ENCODE assay signal across 26 cellular contexts in genomic region chr10:3616880-3617279, GRCh38.
"Had no signal": no experiment of that assay in that cellular context is flagged by ENCODE, and none has a peak within 500 bp of the region (broad histone marks: within the 10 kb centered on the region; RNA-seq: fewer than 3 reads in every experiment).

No MANE protein-coding gene starts in this region.

- H3K27ac Mint-ChIP-seq: activated CD4-positive, alpha-beta memory T cell treated with anti-CD3 and anti-CD28 coated beads for 36 hours; activated CD4-positive, alpha-beta T cell treated with anti-CD3 and anti-CD28 coated beads for 36 hours; activated CD4-positive, alpha-beta T cell treated with anti-CD3 and anti-CD28 coated beads, Interleukin-2, amount 10 ng/mL, durations not matched to agents 24 days and 14 days; activated naive CD4-positive, alpha-beta T cell treated with anti-CD3 and anti-CD28 coated beads, Interleukin-2, amount 10 ng/mL, durations not matched to agents 7 days and 5 days; activated naive CD4-positive, alpha-beta T cell treated with anti-CD3 and anti-CD28 coated beads, Interleukin-2, amount 50 U/mL, for 72 hours; activated naive CD8-positive, alpha-beta T cell treated with anti-CD3 and anti-CD28 coated beads, Interleukin-2, amount 10 ng/mL, durations not matched to agents 7 days and 5 days; activated T-cell treated with anti-CD3 and anti-CD28 coated beads, Interleukin-2, amount 50 U/mL, for 24 hours; activated T-cell treated with anti-CD3 and anti-CD28 coated beads, Interleukin-2, amount 50 U/mL, for 72 hours; brain had no signal

- H3K4me1 Mint-ChIP-seq: activated naive CD4-positive, alpha-beta T cell treated with anti-CD3 and anti-CD28 coated beads, Interleukin-2, amount 10 ng/mL, durations not matched to agents 7 days and 5 days; activated naive CD8-positive, alpha-beta T cell treated with anti-CD3 and anti-CD28 coated beads, Interleukin-2, amount 10 ng/mL, durations not matched to agents 7 days and 5 days had no signal

- H3K4me3 Mint-ChIP-seq: activated CD4-positive, alpha-beta memory T cell treated with anti-CD3 and anti-CD28 coated beads for 36 hours; activated CD4-positive, alpha-beta T cell treated with anti-CD3 and anti-CD28 coated beads for 36 hours; activated CD4-positive, alpha-beta T cell treated with anti-CD3 and anti-CD28 coated beads, Interleukin-2, amount 10 ng/mL, durations not matched to agents 24 days and 14 days; activated naive CD4-positive, alpha-beta T cell treated with anti-CD3 and anti-CD28 coated beads, Interleukin-2, amount 10 ng/mL, durations not matched to agents 7 days and 5 days; activated naive CD8-positive, alpha-beta T cell treated with anti-CD3 and anti-CD28 coated beads, Interleukin-2, amount 10 ng/mL, durations not matched to agents 7 days and 5 days; activated T-cell treated with anti-CD3 and anti-CD28 coated beads, Interleukin-2, amount 50 U/mL, for 24 hours; activated T-cell treated with anti-CD3 and anti-CD28 coated beads, Interleukin-2, amount 50 U/mL, for 72 hours; brain had no signal

- H3K27me3 ChIP-seq: ascending aorta, breast epithelium, cardiac muscle cell, colonic mucosa had no signal

- H3K9me3 ChIP-seq: breast epithelium had no signal

- ATAC-seq: activated CD4-positive, alpha-beta T cell treated with anti-CD3 and anti-CD28 coated beads for 36 hours; activated naive CD4-positive, alpha-beta T cell treated with anti-CD3 and anti-CD28 coated beads, Interleukin-2, amount 50 U/mL, for 72 hours; activated T-cell treated with anti-CD3 and anti-CD28 coated beads, Interleukin-2, amount 50 U/mL, for 72 hours; esophagus mucosa had no signal

- H3K36me3 ChIP-seq: ascending aorta, cardiac muscle cell, colonic mucosa had no signal

- H3K27ac ChIP-seq: ascending aorta, breast epithelium, cardiac muscle cell, colonic mucosa had no signal

- DNase-seq: activated CD4-positive, alpha-beta memory T cell treated with anti-CD3 and anti-CD28 coated beads for 36 hours; activated CD4-positive, alpha-beta T cell treated with anti-CD3 and anti-CD28 coated beads for 36 hours; activated CD4-positive, alpha-beta T cell treated with anti-CD3 and anti-CD28 coated beads, Interleukin-2, amount 10 ng/mL, durations not matched to agents 24 days and 14 days; activated CD4-positive, CD25-positive, alpha-beta regulatory T cell; activated CD4-positive, CD25-positive, alpha-beta regulatory T cell treated with anti-CD3 and anti-CD28 coated beads, Interleukin-2, amount 50 U/mL, for 72 hours; activated CD8-positive, alpha-beta memory T cell treated with anti-CD3 and anti-CD28 coated beads, Interleukin-2, amount 50 U/mL, for 48 hours; activated gamma-delta T cell; activated naive CD4-positive, alpha-beta T cell; activated naive CD4-positive, alpha-beta T cell treated with anti-CD3 and anti-CD28 coated beads, Interleukin-2, amount 10 ng/mL, durations not matched to agents 7 days and 5 days; activated naive CD8-positive, alpha-beta T cell treated with anti-CD3 and anti-CD28 coated beads, Interleukin-2, amount 10 ng/mL, durations not matched to agents 7 days and 5 days; activated T-cell treated with anti-CD3 and anti-CD28 coated beads for 4 hours; activated T-cell treated with anti-CD3 and anti-CD28 coated beads, Interleukin-2, amount 50 U/mL, for 24 hours; activated T-cell treated with anti-CD3 and anti-CD28 coated beads, Interleukin-2, amount 50 U/mL, for 72 hours; central memory CD4-positive, alpha-beta T cell; cerebellar nuclear complex; colonic mucosa; effector CD8-positive, alpha-beta T cell; foreskin fibroblast; head of caudate nucleus had no signal

- H3K27me3 Mint-ChIP-seq: activated CD4-positive, alpha-beta memory T cell treated with anti-CD3 and anti-CD28 coated beads for 36 hours; activated CD4-positive, alpha-beta T cell treated with anti-CD3 and anti-CD28 coated beads for 36 hours; brain had no signal

- H3K4me3 ChIP-seq: ascending aorta, breast epithelium, cardiac muscle cell, colonic mucosa had no signal

- FAIRE-seq: frontal cortex had no signal

- H3K4me1 ChIP-seq: breast epithelium, colonic mucosa had no signal
